8 cellular contexts compared by ENCODE assay signal in genomic region chr19:47514869-47515588, GRCh38.
DNase-seq lines count a peak whose midpoint lies in the region; ATAC-seq and TF ChIP-seq lines count a peak whose summit lies in the region.

NAPA (minus strand) TSS chr19:47515063; CDS start chr19:47514940, 123 bp downstream.

- ATAC-seq in HG02588 (IDR thresholded peaks at IDR 0.05; ENCODE audit: unreplicated experiment) (peak; percentile 73), SK-N-SH treated with all-trans-retinoic acid at 6 μM for 48 hours (peak; percentile 97)

- H3K27me3 ChIP-seq in GM06990 (replicated peaks; ENCODE audit: control insufficient read depth, insufficient read depth, low read length) = no peaks in the 10 kb centered on the region

- H3K4me1 Mint-ChIP-seq in activated naive CD4-positive, alpha-beta T cell treated with anti-CD3 and anti-CD28 coated beads, Interleukin-2, amount 50 U/mL, for 24 hours = peaks cover 84% of the 10 kb centered on the region

- peak within 1 kb of the TSS; percentile 100 for H3K4me3 ChIP-seq in GM06990 (replicated peaks; ENCODE audit: low read depth, low read length)

- H3K27me3 Mint-ChIP-seq in activated naive CD4-positive, alpha-beta T cell treated with anti-CD3 and anti-CD28 coated beads, Interleukin-2, amount 50 U/mL, for 24 hours = no peaks in the 10 kb centered on the region

- DNase-seq in GM06990 (ENCODE audit: extremely low read depth, insufficient read length) (peak; percentile 100), NCI-H1092 (lab: John Stamatoyannopoulos, UW) (peak; percentile 98), germinal center (ENCODE audit: low spot score) (peak; percentile 100), non-pigmented ciliary epithelial cell (ENCODE audit: low read depth) (peak; percentile 99), superior temporal gyrus (ENCODE audit: extremely low spot score) (peak; percentile 100)

- H3K27ac Mint-ChIP-seq in activated naive CD4-positive, alpha-beta T cell treated with anti-CD3 and anti-CD28 coated beads, Interleukin-2, amount 50 U/mL, for 24 hours = peak within 1 kb of the TSS; percentile 99

- no peaks in the 10 kb centered on the region for H3K9me3 Mint-ChIP-seq in activated naive CD4-positive, alpha-beta T cell treated with anti-CD3 and anti-CD28 coated beads, Interleukin-2, amount 50 U/mL, for 24 hours

- H3K4me3 Mint-ChIP-seq in activated naive CD4-positive, alpha-beta T cell treated with anti-CD3 and anti-CD28 coated beads, Interleukin-2, amount 50 U/mL, for 24 hours = peak within 1 kb of the TSS; percentile 98

- TF ChIP-seq CTCF in GM06990 (IDR thresholded peaks at IDR 0.05; ENCODE audit: insufficient read depth, low read length, poor library complexity, severe bottlenecking) = no peak

- peaks cover 10% of the 10 kb centered on the region for H3K36me3 ChIP-seq in GM06990 (ENCODE audit: control insufficient read depth, insufficient read depth, low read length)

- H3K36me3 Mint-ChIP-seq in activated naive CD4-positive, alpha-beta T cell treated with anti-CD3 and anti-CD28 coated beads, Interleukin-2, amount 50 U/mL, for 24 hours = peaks cover 2% of the 10 kb centered on the region

TF ChIP-seq in SK-N-SH treated with all-trans-retinoic acid at 6 μM for 48 hours, 23 proteins besides CTCF, POLR2A, EP300 and RAD21:
- peak; percentile 99 for TF ChIP-seq PATZ1 (CRISPR knock-in tag; IDR thresholded peaks at IDR 0.05; ENCODE audit: borderline replicate concordance)
- TF ChIP-seq ESRRG (CRISPR knock-in tag; IDR thresholded peaks at IDR 0.05) = no peak

Comparison
In these comparisons a context has a peak if more than half of its experiments do, and no peak if none do; other contexts are left out.
1. Peak in every context shown above with its lines: DNase-seq, ATAC-seq and H3K4me3 ChIP-seq.